19 cellular contexts compared by ENCODE assay signal in genomic region chr9:87615547-87616148, GRCh38.
DNase-seq lines count a peak whose midpoint lies in the region; ATAC-seq and TF ChIP-seq lines count a peak whose summit lies in the region.
"Had no signal": no experiment of that assay in that cellular context is flagged by ENCODE, and none has a peak within 500 bp of the region (broad histone marks: within the 10 kb centered on the region; RNA-seq: fewer than 3 reads in every experiment).

No MANE protein-coding gene starts in this region.

- no peaks in the 10 kb centered on the region for H3K27me3 Mint-ChIP-seq in Caco-2 (ENCODE audit: insufficient read depth, unreplicated experiment)
- H3K27me3 Mint-ChIP-seq: activated CD4-positive, alpha-beta T cell treated with anti-CD3 and anti-CD28 coated beads, Interleukin-2, amount 10 ng/mL, durations not matched to agents 7 days and 5 days; activated naive CD8-positive, alpha-beta T cell had no signal

- ATAC-seq in esophagus mucosa (peak; percentile 57), mucosa of descending colon (no peak), HG02610 (IDR thresholded peaks at IDR 0.05; ENCODE audit: unreplicated experiment) (no peak)
- ATAC-seq: SK-N-SH treated with all-trans-retinoic acid at 6 μM for 48 hours; stimulated activated naive CD8-positive, alpha-beta T cell treated with anti-CD3 and anti-CD28 coated beads, Interleukin-15, Interleukin-2, amounts not matched to agents 100 U/mL and 50 U/mL, for 24 hours had no signal

- no peak for TF ChIP-seq CTCF in Caco-2 (IDR thresholded peaks at IDR 0.05; ENCODE audit: insufficient read depth in 1 of 2, low read depth in 1 of 2, low read length in 1 of 2, severe bottlenecking in 1 of 2, unreplicated experiment in 1 of 2)
- no peak for TF ChIP-seq CTCF in mucosa of descending colon (IDR thresholded peaks at IDR 0.05)

- no peaks in the 10 kb centered on the region for H3K27me3 ChIP-seq in Caco-2 (replicated peaks; ENCODE audit: control insufficient read depth, insufficient read depth, low read length)
- no peaks in the 10 kb centered on the region for H3K27me3 ChIP-seq in NT2/D1 (ENCODE audit: insufficient read depth, insufficient read length)
- no peaks in the 10 kb centered on the region for H3K27me3 ChIP-seq in mucosa of stomach (ENCODE audit: control insufficient read depth, insufficient read depth, low read length)
- H3K27me3 ChIP-seq: breast epithelium, MG63 had no signal

- no TSS peak for BruUV-seq in Caco-2 (replicated peaks; lab: Mats Ljungman, UMichigan)

- no peak overlapping the region for H3K4me3 Mint-ChIP-seq in Caco-2 (ENCODE audit: unreplicated experiment)
- H3K4me3 Mint-ChIP-seq: activated CD4-positive, alpha-beta T cell treated with anti-CD3 and anti-CD28 coated beads, Interleukin-2, amount 10 ng/mL, durations not matched to agents 7 days and 5 days; activated naive CD8-positive, alpha-beta T cell; nephron had no signal

- peaks cover 13% of the 10 kb centered on the region; the same call in 1 of the 2 replicates for H3K4me1 ChIP-seq in Caco-2
- peaks cover 18% of the 10 kb centered on the region for H3K4me1 ChIP-seq in NT2/D1 (ENCODE audit: insufficient read depth, insufficient read length)
- H3K4me1 ChIP-seq in mucosa of stomach (ENCODE audit: control insufficient read depth, insufficient read depth, low read length): peaks cover 47% of the 10 kb centered on the region
- no peaks in the 10 kb centered on the region for H3K4me1 ChIP-seq in mucosa of descending colon (ENCODE audit: low read depth)
- H3K4me1 ChIP-seq: breast epithelium had no signal

- H3K9me3 ChIP-seq in Caco-2: no peaks in the 10 kb centered on the region
- peaks cover 8% of the 10 kb centered on the region; the same call in 1 of the 2 replicates for H3K9me3 ChIP-seq in NT2/D1 (ENCODE audit: insufficient read depth, low read length)
- no peaks in the 10 kb centered on the region for H3K9me3 ChIP-seq in mucosa of stomach (ENCODE audit: control insufficient read depth, low read length)
- no peaks in the 10 kb centered on the region for H3K9me3 ChIP-seq in mucosa of descending colon
- H3K9me3 ChIP-seq: breast epithelium, MG63 had no signal

- H3K9me3 Mint-ChIP-seq in Caco-2 (ENCODE audit: unreplicated experiment): no peaks in the 10 kb centered on the region
- H3K9me3 Mint-ChIP-seq: activated CD4-positive, alpha-beta T cell treated with anti-CD3 and anti-CD28 coated beads, Interleukin-2, amount 10 ng/mL, durations not matched to agents 7 days and 5 days had no signal

- in situ Hi-C loops in G401 (cut with HindIII; ENCODE audit: low sequenced_read_pairs): no loop called here

- H3K36me3 ChIP-seq in Caco-2 (ENCODE audit: control insufficient read depth, insufficient read depth, low read length) (no peaks in the 10 kb centered on the region; the same call in none of the 2 replicates), NT2/D1 (ENCODE audit: insufficient read depth, insufficient read length, low read length) (peaks cover 63% of the 10 kb centered on the region), mucosa of stomach (ENCODE audit: control insufficient read depth, insufficient read depth, low read length) (no peaks in the 10 kb centered on the region), mucosa of descending colon (ENCODE audit: low read depth) (no peaks in the 10 kb centered on the region)
- H3K36me3 ChIP-seq: breast epithelium had no signal

- CTCF ChIA-PET in Caco-2 (lab: Charles Lee): no interaction called here

- intact Hi-C loops in Caco-2 (cut with micrococcal nuclease; ENCODE audit: unreplicated experiment) (no loop called here), mucosa of descending colon (cut with DNase I, micrococcal nuclease) (loop anchor here in 1 of 2 donors (10.0 kb wide), 1 partner anchor 121 kb away; the partner anchor contains the start of gene DAPK1)

- peak overlapping the region; percentile 51 for H3K27ac Mint-ChIP-seq in Caco-2 (ENCODE audit: unreplicated experiment)
- H3K27ac Mint-ChIP-seq: activated CD4-positive, alpha-beta T cell treated with anti-CD3 and anti-CD28 coated beads, Interleukin-2, amount 10 ng/mL, durations not matched to agents 7 days and 5 days; activated naive CD8-positive, alpha-beta T cell had no signal

- POLR2A ChIA-PET in Caco-2 (lab: Charles Lee): no interaction called here

- DNase-seq in Caco-2: peak in 1 of 2 experiments; percentile 31
- peak; percentile 80 for DNase-seq in NT2/D1 (ENCODE audit: low read depth, low spot score)
- no peak for DNase-seq in mucosa of descending colon
- DNase-seq in AG08395 (ENCODE audit: low spot score): no peak
- no peak for DNase-seq in G401 (ENCODE audit: low spot score)
- DNase-seq: activated CD4-positive, alpha-beta T cell treated with anti-CD3 and anti-CD28 coated beads, Interleukin-2, amount 10 ng/mL, durations not matched to agents 7 days and 5 days; activated T-cell treated with anti-CD3 and anti-CD28 coated beads, Interleukin-2, amount 50 U/mL, for 1 hour; MG63; NCI-H2029; NCI-H510A treated with DMSO at 0.1 percent for 48 hours; OCI-M1; stimulated activated naive CD8-positive, alpha-beta T cell treated with anti-CD3 and anti-CD28 coated beads, Interleukin-15, Interleukin-2, amounts not matched to agents 100 U/mL and 50 U/mL, for 24 hours had no signal

- H3K9ac ChIP-seq in NT2/D1 (ENCODE audit: insufficient read length, low read depth) (no peak overlapping the region), mucosa of stomach (ENCODE audit: low read length) (peak overlapping the region; percentile 13)

- H3K4me1 Mint-ChIP-seq in Caco-2 (ENCODE audit: low read depth, unreplicated experiment): peaks cover 7% of the 10 kb centered on the region

- H3K4me3 ChIP-seq in Caco-2 (ENCODE audit: low read depth, low read length) (no peak overlapping the region), NT2/D1 (ENCODE audit: insufficient read length, low read depth) (no peak overlapping the region), mucosa of stomach (ENCODE audit: low read length) (no peak overlapping the region), mucosa of descending colon (no peak overlapping the region)
- H3K4me3 ChIP-seq: breast epithelium, MG63 had no signal

- peaks cover 21% of the 10 kb centered on the region for H3K36me3 Mint-ChIP-seq in Caco-2 (ENCODE audit: insufficient read depth, unreplicated experiment)
- H3K36me3 Mint-ChIP-seq: activated naive CD8-positive, alpha-beta T cell had no signal
